Comparison of ENCODE assay signal across 8 cellular contexts in the genomic region with DNA sequence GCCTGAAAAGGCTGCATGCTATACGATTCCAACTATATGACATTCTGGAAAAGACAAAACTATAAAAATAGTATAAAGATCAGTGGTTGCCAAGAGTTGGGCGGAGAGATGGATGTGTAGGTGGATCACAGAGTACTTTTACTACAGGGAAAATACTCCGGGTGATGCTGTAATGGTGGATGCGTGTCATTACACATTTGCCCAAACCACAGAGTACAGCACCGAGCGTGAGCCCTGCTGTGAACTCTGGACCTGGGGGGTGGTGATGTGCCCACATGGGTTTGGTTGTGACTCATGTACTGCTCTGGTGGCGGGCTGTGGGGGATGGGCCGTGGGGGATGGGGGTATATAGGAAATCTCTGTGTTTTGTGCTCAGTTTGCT.
DNase-seq lines count a peak whose midpoint lies in the region; ATAC-seq and TF ChIP-seq lines count a peak whose summit lies in the region.

No MANE protein-coding gene starts in this region.

- WGBS in endodermal cell (ENCODE audit: insufficient coverage in 1 of 2, insufficient read length in 1 of 2), 2 experiments = 94 to 100% methylated on average over 3 to 7 of the region's 8 CpGs

- ATAC-seq in HG02763 (IDR thresholded peaks at IDR 0.05; ENCODE audit: unreplicated experiment) (peak; percentile 57), GM19455 (IDR thresholded peaks at IDR 0.05; ENCODE audit: unreplicated experiment) (no peak), GM21576 (IDR thresholded peaks at IDR 0.05; ENCODE audit: unreplicated experiment) (no peak)
- peak; percentile 82 for ATAC-seq in activated CD4-positive, alpha-beta T cell treated with anti-CD3 and anti-CD28 coated beads for 36 hours

- TF ChIP-seq CTCF in endodermal cell (conservative IDR thresholded peaks at IDR 0.05) = no peak

- no peaks in the 10 kb centered on the region for H3K4me1 ChIP-seq in endodermal cell (ENCODE audit: control insufficient read depth, insufficient read depth, low read length)

- intact Hi-C loops in activated CD4-positive, alpha-beta T cell treated with anti-CD3 and anti-CD28 coated beads for 36 hours (cut with DNase I, micrococcal nuclease) = loop anchor here (1.0 to 5.0 kb wide), 16 partner anchors 51 to 892 kb away; partner anchors contain the start of genes PCBP3 (in 2 of the 2) and SLC19A1 (in 1 of the 2)

- POLR2A ChIA-PET in activated CD4-positive, alpha-beta T cell treated with anti-CD3 and anti-CD28 coated beads for 36 hours (lab: Charles Lee) = interaction anchor here (0.7 to 1.6 kb wide), 6 partner anchors 119 to 275 kb away, joined by 3 to 6 read pairs (median 4); no protein-coding TSS in a partner anchor

- peak overlapping the region; percentile 47 for H3K4me3 Mint-ChIP-seq in activated CD4-positive, alpha-beta T cell treated with anti-CD3 and anti-CD28 coated beads for 36 hours
- no peak overlapping the region for H3K4me3 Mint-ChIP-seq in endodermal cell

- peaks cover 2% of the 10 kb centered on the region for H3K27me3 Mint-ChIP-seq in activated CD4-positive, alpha-beta T cell treated with anti-CD3 and anti-CD28 coated beads for 36 hours
- H3K27me3 Mint-ChIP-seq in endodermal cell (ENCODE audit: insufficient read depth) = no peaks in the 10 kb centered on the region

- no peaks in the 10 kb centered on the region for H3K27me3 ChIP-seq in endodermal cell (ENCODE audit: control insufficient read depth, insufficient read depth, low read length, poor library complexity, severe bottlenecking)

- DNase-seq in activated CD4-positive, alpha-beta T cell treated with anti-CD3 and anti-CD28 coated beads for 36 hours = peak; percentile 94
- DNase-seq in endodermal cell (no peak), NCI-H1436 treated with DMSO at 0.1 percent for 48 hours (lab: John Stamatoyannopoulos, UW) (no peak), NCI-H1092 treated with DMSO at 0.1 percent for 48 hours (lab: John Stamatoyannopoulos, UW) (no peak)
- DNase-seq in stimulated activated CD8-positive, alpha-beta memory T cell treated with anti-CD3 and anti-CD28 coated beads, Interleukin-12 subunit alpha, Interleukin-12 subunit beta, amount 100 ng/mL, for 4 hours (ENCODE audit: low read depth) = peak; percentile 56

- H3K27ac Mint-ChIP-seq in activated CD4-positive, alpha-beta T cell treated with anti-CD3 and anti-CD28 coated beads for 36 hours = peak overlapping the region; percentile 99
- H3K27ac Mint-ChIP-seq in endodermal cell = peak overlapping the region; percentile 44

- no peak overlapping the region for H3K9ac ChIP-seq in endodermal cell (ENCODE audit: extremely low read depth, low read length, poor library complexity, severe bottlenecking)

- no peak overlapping the region for H3K4me3 ChIP-seq in endodermal cell (ENCODE audit: low read length)

- H3K36me3 ChIP-seq in endodermal cell (ENCODE audit: control insufficient read depth, insufficient read depth, low read length) = no peaks in the 10 kb centered on the region

- H3K9me3 ChIP-seq in endodermal cell (ENCODE audit: control insufficient read depth, low read length) = no peaks in the 10 kb centered on the region

- peaks cover 51% of the 10 kb centered on the region for H3K4me1 Mint-ChIP-seq in activated CD4-positive, alpha-beta T cell treated with anti-CD3 and anti-CD28 coated beads for 36 hours
- H3K4me1 Mint-ChIP-seq in endodermal cell = peaks cover 6% of the 10 kb centered on the region

- no peak overlapping the region for H3K27ac ChIP-seq in endodermal cell (ENCODE audit: low read depth, low read length)

- CTCF ChIA-PET in activated CD4-positive, alpha-beta T cell treated with anti-CD3 and anti-CD28 coated beads for 36 hours (lab: Charles Lee) = interaction anchor here (1.0 to 1.3 kb wide), 7 partner anchors 52 to 681 kb away, joined by 3 to 4 read pairs (median 3); no protein-coding TSS in a partner anchor

- H3K36me3 Mint-ChIP-seq in activated CD4-positive, alpha-beta T cell treated with anti-CD3 and anti-CD28 coated beads for 36 hours (ENCODE audit: low read depth) = peaks cover 9% of the 10 kb centered on the region
- no peaks in the 10 kb centered on the region for H3K36me3 Mint-ChIP-seq in endodermal cell (ENCODE audit: low read depth)

- H3K9me3 Mint-ChIP-seq in activated CD4-positive, alpha-beta T cell treated with anti-CD3 and anti-CD28 coated beads for 36 hours (ENCODE audit: low read depth) = no peaks in the 10 kb centered on the region
- H3K9me3 Mint-ChIP-seq in endodermal cell = no peaks in the 10 kb centered on the region

Comparison
In these comparisons a context has a peak if more than half of its experiments do, and no peak if none do; other contexts are left out.
1. ATAC-seq: peak in HG02763 (single experiment) and activated CD4-positive, alpha-beta T cell treated with anti-CD3 and anti-CD28 coated beads for 36 hours (single experiment); none in GM19455 (single experiment) and GM21576 (single experiment).
2. DNase-seq: peak in activated CD4-positive, alpha-beta T cell treated with anti-CD3 and anti-CD28 coated beads for 36 hours (single experiment) and stimulated activated CD8-positive, alpha-beta memory T cell treated with anti-CD3 and anti-CD28 coated beads, Interleukin-12 subunit alpha, Interleukin-12 subunit beta, amount 100 ng/mL, for 4 hours (single experiment); none in endodermal cell (single experiment), NCI-H1436 treated with DMSO at 0.1 percent for 48 hours (single experiment) and NCI-H1092 treated with DMSO at 0.1 percent for 48 hours (single experiment).